Comparison of ENCODE assay signal across 27 cellular contexts in genomic region chr5:107576736-107577440, GRCh38.
DNase-seq lines count a peak whose midpoint lies in the region; ATAC-seq and TF ChIP-seq lines count a peak whose summit lies in the region.
"Had no signal": no experiment of that assay in that cellular context is flagged by ENCODE, and none has a peak within 500 bp of the region (broad histone marks: within the 10 kb centered on the region; RNA-seq: fewer than 3 reads in every experiment).

No MANE protein-coding gene starts in this region.

- H3K36me3 Mint-ChIP-seq in WTC11 (no peaks in the 10 kb centered on the region), glutamatergic neuron (ENCODE audit: unreplicated experiment) (no peaks in the 10 kb centered on the region), endothelial cell (ENCODE audit: low read depth, unreplicated experiment) (no peaks in the 10 kb centered on the region)
- H3K36me3 Mint-ChIP-seq: activated naive CD8-positive, alpha-beta T cell; natural killer cell treated with Interleukin-12 subunit alpha and Interleukin-12 subunit beta and Interleukin-15 and Interleukin-18, amount 100 ng/mL, for 72 hours had no signal

- H3K4me1 Mint-ChIP-seq in WTC11 (peaks cover 75% of the 10 kb centered on the region), glutamatergic neuron (ENCODE audit: low read depth, unreplicated experiment) (peaks cover 79% of the 10 kb centered on the region), endothelial cell (ENCODE audit: unreplicated experiment) (peaks cover 4% of the 10 kb centered on the region)

- H3K27ac ChIP-seq in suprapubic skin: peak overlapping the region; percentile 9
- no peak overlapping the region for H3K27ac ChIP-seq in transverse colon
- H3K27ac ChIP-seq: brain microvascular endothelial cell had no signal

- CTCF ChIA-PET in WTC11 (lab: Charles Lee): no interaction called here

- H3K4me1 ChIP-seq in suprapubic skin (peaks cover 53% of the 10 kb centered on the region), transverse colon (peaks cover 0 to 7% (median 5%) of the 10 kb centered on the region in 4 donors)

- no peak overlapping the region for H3K4me3 Mint-ChIP-seq in WTC11
- H3K4me3 Mint-ChIP-seq in glutamatergic neuron (ENCODE audit: unreplicated experiment): peak overlapping the region; percentile 26
- no peak overlapping the region for H3K4me3 Mint-ChIP-seq in endothelial cell (ENCODE audit: unreplicated experiment)
- H3K4me3 Mint-ChIP-seq: activated naive CD8-positive, alpha-beta T cell; dendritic cell treated with granulocyte-macrophage colony-stimulating factor and Interleukin-4, amounts not matched to agents 40 ng/mL and 50 ng/mL, for 4 days; natural killer cell treated with Interleukin-12 subunit alpha and Interleukin-12 subunit beta and Interleukin-15 and Interleukin-18, amount 100 ng/mL, for 72 hours; T-helper 17 cell had no signal

- peak; percentile 34 for DNase-seq in HPDE6-E6E7 (ENCODE audit: extremely low spot score)
- DNase-seq in WTC11 (ENCODE audit: low spot score): no peak
- DNase-seq in glutamatergic neuron: no peak
- DNase-seq in suprapubic skin (ENCODE audit: low spot score in 2 of 2): no peak
- DNase-seq in endothelial cell (ENCODE audit: low spot score): no peak
- DNase-seq in transverse colon: no peak
- no peak for DNase-seq in anterior cingulate cortex (lab: John Stamatoyannopoulos, UW)
- DNase-seq: activated CD8-positive, alpha-beta memory T cell treated with anti-CD3 and anti-CD28 coated beads for 24 hours; brain microvascular endothelial cell; DMS 273 treated with DMSO at 0.1 percent for 48 hours; GDM1; heart right ventricle; IMR-90; mesenchymal stem cell; MV-4-11; NCI-H2029; NCI-H510A; SIG-M5; small intestine; stimulated activated CD4-positive, alpha-beta T cell treated with anti-CD3 and anti-CD28 coated beads, Interleukin-4, amount 100 ng/mL, for 4 hours; substantia nigra; T-helper 17 cell had no signal

- H3K4me3 ChIP-seq in suprapubic skin: no peak overlapping the region
- H3K4me3 ChIP-seq in transverse colon: no peak overlapping the region
- H3K4me3 ChIP-seq: heart right ventricle had no signal

- in situ Hi-C loops in transverse colon (cut with MboI; ENCODE audit: low pct_ligation_motif_present in 1 of 4, low pct_unique_long_range_greater_than_20kb in 1 of 4, low sequenced_read_pairs in 3 of 4): no loop called here

- no peak for TF ChIP-seq EP300 in suprapubic skin (IDR thresholded peaks at IDR 0.05)
- no peak for TF ChIP-seq EP300 in transverse colon (IDR thresholded peaks at IDR 0.05; ENCODE audit: low read depth)

- ATAC-seq in WTC11 (no peak), HG02970 (IDR thresholded peaks at IDR 0.05; ENCODE audit: low FRiP score, unreplicated experiment) (no peak)
- ATAC-seq: heart right ventricle; natural killer cell treated with Interleukin-12 subunit alpha and Interleukin-12 subunit beta and Interleukin-15 and Interleukin-18, amount 100 ng/mL, for 72 hours; T-helper 17 cell had no signal

- intact Hi-C loops in transverse colon (cut with DNase I; ENCODE audit: low total_unique reads): no loop called here

- TF ChIP-seq CTCF in WTC11 (IDR thresholded peaks at IDR 0.05) (no peak), glutamatergic neuron (IDR thresholded peaks at IDR 0.05; ENCODE audit: partially characterized antibody, unreplicated experiment) (no peak), suprapubic skin (IDR thresholded peaks at IDR 0.05) (no peak), endothelial cell (IDR thresholded peaks at IDR 0.05; ENCODE audit: unreplicated experiment) (no peak), transverse colon (IDR thresholded peaks at IDR 0.05) (no peak)

- H3K36me3 ChIP-seq in suprapubic skin (no peaks in the 10 kb centered on the region), transverse colon (no peaks in the 10 kb centered on the region)
- H3K36me3 ChIP-seq: brain microvascular endothelial cell, heart right ventricle had no signal

- POLR2A ChIA-PET in WTC11 (lab: Charles Lee): interaction anchor here (0.5 kb wide), 1 partner anchor 963 kb away, joined by 3 read pairs; no protein-coding TSS in a partner anchor

- H3K27me3 Mint-ChIP-seq in WTC11 (ENCODE audit: low read depth) (no peaks in the 10 kb centered on the region; the same call in 1 of the 2 replicates), glutamatergic neuron (ENCODE audit: unreplicated experiment) (peaks cover 3% of the 10 kb centered on the region), endothelial cell (ENCODE audit: unreplicated experiment) (no peaks in the 10 kb centered on the region)

- H3K9me3 Mint-ChIP-seq in WTC11: no peaks in the 10 kb centered on the region
- no peaks in the 10 kb centered on the region for H3K9me3 Mint-ChIP-seq in glutamatergic neuron (ENCODE audit: unreplicated experiment)
- H3K9me3 Mint-ChIP-seq in endothelial cell (ENCODE audit: unreplicated experiment): no peaks in the 10 kb centered on the region
- H3K9me3 Mint-ChIP-seq: dendritic cell treated with granulocyte-macrophage colony-stimulating factor and Interleukin-4, amounts not matched to agents 40 ng/mL and 50 ng/mL, for 4 days; natural killer cell treated with Interleukin-12 subunit alpha and Interleukin-12 subunit beta and Interleukin-15 and Interleukin-18, amount 100 ng/mL, for 72 hours had no signal

- no peaks in the 10 kb centered on the region for H3K27me3 ChIP-seq in suprapubic skin
- H3K27me3 ChIP-seq in transverse colon: no peaks in the 10 kb centered on the region
- H3K27me3 ChIP-seq: brain microvascular endothelial cell had no signal

- H3K27ac Mint-ChIP-seq in WTC11: peak overlapping the region; percentile 96
- H3K27ac Mint-ChIP-seq in glutamatergic neuron (ENCODE audit: unreplicated experiment): peak overlapping the region; percentile 81
- no peak overlapping the region for H3K27ac Mint-ChIP-seq in endothelial cell (ENCODE audit: unreplicated experiment)
- H3K27ac Mint-ChIP-seq: activated naive CD8-positive, alpha-beta T cell; dendritic cell treated with granulocyte-macrophage colony-stimulating factor and Interleukin-4, amounts not matched to agents 40 ng/mL and 50 ng/mL, for 4 days; natural killer cell treated with Interleukin-12 subunit alpha and Interleukin-12 subunit beta and Interleukin-15 and Interleukin-18, amount 100 ng/mL, for 72 hours; progenitor cell of endocrine pancreas; T-helper 17 cell had no signal

- H3K9me3 ChIP-seq in suprapubic skin (no peaks in the 10 kb centered on the region), transverse colon (no peaks in the 10 kb centered on the region)
- H3K9me3 ChIP-seq: heart right ventricle had no signal

- WGBS in suprapubic skin: 67% methylated on average over 3 of the region's 3 CpGs
- 79 to 84% methylated on average over 3 of the region's 3 CpGs for WGBS in transverse colon (ENCODE audit: low coverage in 1 of 2), 2 donors

- TF ChIP-seq POLR2A in suprapubic skin (IDR thresholded peaks at IDR 0.05) (no peak), transverse colon (IDR thresholded peaks at IDR 0.05) (no peak)

TF ChIP-seq in WTC11, 78 proteins besides CTCF, POLR2A, EP300 and RAD21 (continues in another document):
- no peak for TF ChIP-seq ZNF671 (CRISPR knock-in tag; IDR thresholded peaks at IDR 0.05)
- TF ChIP-seq ZNF263 (CRISPR knock-in tag; IDR thresholded peaks at IDR 0.05; ENCODE audit: low read depth): no peak
- TF ChIP-seq ZSCAN18 (CRISPR knock-in tag; IDR thresholded peaks at IDR 0.05): no peak
- no peak for TF ChIP-seq SMAD4 (CRISPR knock-in tag; IDR thresholded peaks at IDR 0.05)
- no peak for TF ChIP-seq GRHL2 (CRISPR knock-in tag; IDR thresholded peaks at IDR 0.05; ENCODE audit: insufficient replicate concordance, severe bottlenecking)
- no peak for TF ChIP-seq SOX15 (CRISPR knock-in tag; IDR thresholded peaks at IDR 0.05)
- TF ChIP-seq ATF3 (CRISPR knock-in tag; conservative IDR thresholded peaks at IDR 0.05): no peak
- no peak for TF ChIP-seq RORB (CRISPR knock-in tag; IDR thresholded peaks at IDR 0.05)
- TF ChIP-seq NR2C2 (CRISPR knock-in tag; IDR thresholded peaks at IDR 0.05): no peak
- no peak for TF ChIP-seq ZNF396 (CRISPR knock-in tag; IDR thresholded peaks at IDR 0.05; ENCODE audit: borderline replicate concordance)
- no peak for TF ChIP-seq ESRRA (CRISPR knock-in tag; IDR thresholded peaks at IDR 0.05; ENCODE audit: borderline replicate concordance)
- TF ChIP-seq JUN (CRISPR knock-in tag; IDR thresholded peaks at IDR 0.05): no peak
- TF ChIP-seq, protein P1, sequence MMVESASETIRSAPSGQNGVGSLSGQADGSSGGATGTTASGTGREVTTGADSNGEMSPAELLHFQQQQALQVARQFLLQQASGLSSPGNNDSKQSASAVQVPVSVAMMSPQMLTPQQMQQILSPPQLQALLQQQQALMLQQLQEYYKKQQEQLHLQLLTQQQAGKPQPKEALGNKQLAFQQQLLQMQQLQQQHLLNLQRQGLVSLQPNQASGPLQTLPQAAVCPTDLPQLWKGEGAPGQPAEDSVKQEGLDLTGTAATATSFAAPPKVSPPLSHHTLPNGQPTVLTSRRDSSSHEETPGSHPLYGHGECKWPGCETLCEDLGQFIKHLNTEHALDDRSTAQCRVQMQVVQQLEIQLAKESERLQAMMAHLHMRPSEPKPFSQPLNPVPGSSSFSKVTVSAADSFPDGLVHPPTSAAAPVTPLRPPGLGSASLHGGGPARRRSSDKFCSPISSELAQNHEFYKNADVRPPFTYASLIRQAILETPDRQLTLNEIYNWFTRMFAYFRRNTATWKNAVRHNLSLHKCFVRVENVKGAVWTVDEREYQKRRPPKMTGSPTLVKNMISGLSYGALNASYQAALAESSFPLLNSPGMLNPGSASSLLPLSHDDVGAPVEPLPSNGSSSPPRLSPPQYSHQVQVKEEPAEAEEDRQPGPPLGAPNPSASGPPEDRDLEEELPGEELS (CRISPR knock-in tag; IDR thresholded peaks at IDR 0.05): no peak
- TF ChIP-seq ZNF219 (CRISPR knock-in tag; IDR thresholded peaks at IDR 0.05; ENCODE audit: borderline replicate concordance): no peak
